ENCODE assay signal across 28 cellular contexts in the genomic region with DNA sequence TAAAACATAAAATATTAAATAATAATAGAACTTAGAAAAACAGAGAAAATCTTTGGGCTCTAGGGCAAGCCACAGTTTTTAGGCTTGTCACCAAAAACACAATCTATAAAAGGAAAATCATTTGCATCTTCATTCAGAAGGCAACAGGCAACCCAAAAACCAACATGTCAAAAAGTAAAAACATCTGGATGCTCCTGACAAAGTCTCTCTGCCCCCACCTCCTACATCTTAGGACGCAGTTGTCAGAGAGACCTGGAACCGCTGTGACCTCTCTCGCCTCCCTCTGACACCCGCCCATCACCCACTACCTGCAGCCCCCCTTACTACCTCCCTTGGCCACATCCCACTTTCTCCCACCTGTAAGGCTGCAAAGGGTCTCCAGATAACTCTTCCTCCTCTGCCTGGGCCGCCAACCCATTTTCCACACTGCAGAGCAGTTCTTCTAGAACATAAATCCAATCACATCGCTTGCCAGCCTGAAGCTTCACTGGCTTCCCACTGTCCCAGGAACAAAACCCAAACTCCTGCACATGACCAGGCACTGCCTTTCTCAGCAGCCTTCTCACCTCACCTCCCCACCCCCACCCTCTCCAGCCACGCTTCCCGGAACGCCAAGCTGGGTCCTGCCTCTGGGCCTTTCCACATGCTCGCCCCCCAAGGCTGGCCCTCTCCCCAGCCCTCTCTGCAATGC. TPM values are rescaled to one million over a fixed set of nuclear protein-coding genes. Genes with fewer than 3 reads are reported as not detected.
DNase-seq lines count a peak whose midpoint lies in the region; ATAC-seq, FAIRE-seq and TF ChIP-seq lines count a peak whose summit lies in the region.
"Had no signal": no experiment of that assay in that cellular context is flagged by ENCODE, and none has a peak within 500 bp of the region (broad histone marks: within the 10 kb centered on the region; RNA-seq: fewer than 3 reads in every experiment).

No MANE protein-coding gene starts in this region.

- CTCF ChIA-PET in activated naive CD4-positive, alpha-beta T cell treated with anti-CD3 and anti-CD28 coated beads for 36 hours (lab: Charles Lee): interaction anchor here (0.6 kb wide), 1 partner anchor 27 kb away, joined by 3 read pairs; no protein-coding TSS in a partner anchor

- H3K4me2 ChIP-seq in SU-DHL-6 (ENCODE audit: low read depth, low read length, poor library complexity, severe bottlenecking): peak overlapping the region; percentile 95

- DNase-seq in activated naive CD4-positive, alpha-beta T cell treated with anti-CD3 and anti-CD28 coated beads for 36 hours: no peak
- no peak for DNase-seq in activated naive CD4-positive, alpha-beta T cell treated with anti-CD3 and anti-CD28 coated beads, Interleukin-2, amount 50 U/mL, for 72 hours (ENCODE audit: low spot score in 2 of 2)
- DNase-seq in GM19239 (ENCODE audit: insufficient read length, low spot score): no peak
- peak; percentile 64 for DNase-seq in spleen
- no peak for DNase-seq in cortex of kidney (lab: John Stamatoyannopoulos, UW)
- DNase-seq in OCI-M2 (lab: John Stamatoyannopoulos, UW; ENCODE audit: unreplicated experiment): no peak
- DNase-seq: activated CD8-positive, alpha-beta memory T cell treated with anti-CD3 and anti-CD28 coated beads, Interleukin-2, amount 50 U/mL, for 4 hours; adrenal gland; COR-L47; DND-41; lower lobe of right lung; NCI-H1105; NCI-H2029; NCI-H345; NCI-H82; nucleus accumbens; retina; stimulated activated CD4-positive, alpha-beta T cell treated with anti-CD3 and anti-CD28 coated beads, Interleukin-4, amount 100 ng/mL, for 24 hours; WERI-Rb-1 had no signal

- peak; percentile 42 for FAIRE-seq in GM19239 (lab: Jason Lieb, UNC)
- FAIRE-seq: endometrium had no signal

- peaks cover 87% of the 10 kb centered on the region for H3F3A ChIP-seq in SU-DHL-6 (ENCODE audit: insufficient read depth)

- H3K9me3 Mint-ChIP-seq in activated naive CD4-positive, alpha-beta T cell treated with anti-CD3 and anti-CD28 coated beads for 36 hours: no peaks in the 10 kb centered on the region
- no peaks in the 10 kb centered on the region for H3K9me3 Mint-ChIP-seq in activated naive CD4-positive, alpha-beta T cell treated with anti-CD3 and anti-CD28 coated beads, Interleukin-2, amount 50 U/mL, for 72 hours
- H3K9me3 Mint-ChIP-seq: activated T-helper 2 cell treated with anti-CD3 and anti-CD28 coated beads, Interferon-gamma antibody, Interleukin-2, Interleukin-4, amounts not matched to agents 10 μg/mL and 5 μg/mL and 100 μg/mL, durations not matched to agents 14 hours and 24 hours and 36 hours had no signal

- TF ChIP-seq CTCF in SU-DHL-6 (IDR thresholded peaks at IDR 0.05; ENCODE audit: insufficient read depth, low read length, poor library complexity, severe bottlenecking) (no peak), spleen (IDR thresholded peaks at IDR 0.05 in 8 of 11, conservative IDR thresholded peaks at IDR 0.05 in 3 of 11) (no peak)

- no peaks in the 10 kb centered on the region for H4K20me1 ChIP-seq in SU-DHL-6 (ENCODE audit: low read depth, low read length)

- no peak overlapping the region for H3K4me3 Mint-ChIP-seq in activated naive CD4-positive, alpha-beta T cell treated with anti-CD3 and anti-CD28 coated beads for 36 hours

- peaks cover 49% of the 10 kb centered on the region for H3K79me2 ChIP-seq in SU-DHL-6 (ENCODE audit: insufficient read depth, low read length)

- H3K9ac ChIP-seq in SU-DHL-6 (ENCODE audit: low read length): peak overlapping the region; percentile 82

- H3K9me2 ChIP-seq in SU-DHL-6 (replicated peaks; ENCODE audit: insufficient read depth, low read length): no peaks in the 10 kb centered on the region

- H3K36me3 ChIP-seq in SU-DHL-6 (ENCODE audit: low read length) (no peaks in the 10 kb centered on the region), spleen (peaks cover 0 to 10% (median 3%) of the 10 kb centered on the region in 6 donors)
- H3K36me3 ChIP-seq: breast epithelium, transverse colon had no signal

- WGBS in spleen, 5 donors: 80 to 95% (median 82%) methylated on average over 10 of the region's 10 CpGs

- H3K27me3 Mint-ChIP-seq in activated naive CD4-positive, alpha-beta T cell treated with anti-CD3 and anti-CD28 coated beads for 36 hours (ENCODE audit: low read depth): no peaks in the 10 kb centered on the region

- no peak for TF ChIP-seq POLR2A in spleen (IDR thresholded peaks at IDR 0.05)

- peaks cover 0 to 53% (median 10%) of the 10 kb centered on the region in 6 donors for H3K4me1 ChIP-seq in spleen
- H3K4me1 ChIP-seq: adrenal gland, breast epithelium, lower lobe of right lung, SJSA1 had no signal

- peaks cover 25% of the 10 kb centered on the region for H3K4me1 Mint-ChIP-seq in activated naive CD4-positive, alpha-beta T cell treated with anti-CD3 and anti-CD28 coated beads for 36 hours (ENCODE audit: low read depth)

- H3K27ac ChIP-seq in SU-DHL-6 (ENCODE audit: low read depth, low read length) (peak overlapping the region; percentile 97), spleen (peak overlapping the region in 2 of 8 donors; percentile 29 to 43)
- H3K27ac ChIP-seq: adrenal gland, breast epithelium, coronary artery, lower lobe of right lung, SJSA1, WERI-Rb-1 had no signal

- H3K36me3 Mint-ChIP-seq in activated naive CD4-positive, alpha-beta T cell treated with anti-CD3 and anti-CD28 coated beads for 36 hours (ENCODE audit: low read depth): no peaks in the 10 kb centered on the region
- H3K36me3 Mint-ChIP-seq in activated naive CD4-positive, alpha-beta T cell treated with anti-CD3 and anti-CD28 coated beads, Interleukin-2, amount 50 U/mL, for 72 hours: no peaks in the 10 kb centered on the region

- peak overlapping the region; percentile 38 for H3K4me3 ChIP-seq in SU-DHL-6 (ENCODE audit: insufficient read depth, low read length, poor library complexity, severe bottlenecking)
- no peak overlapping the region for H3K4me3 ChIP-seq in spleen
- H3K4me3 ChIP-seq: adrenal gland, breast epithelium, coronary artery, lower lobe of right lung, SJSA1, transverse colon had no signal

- H3K27ac Mint-ChIP-seq in activated naive CD4-positive, alpha-beta T cell treated with anti-CD3 and anti-CD28 coated beads for 36 hours: peak overlapping the region; percentile 21
- peak overlapping the region in 1 of 2 donors; percentile 62 for H3K27ac Mint-ChIP-seq in activated naive CD4-positive, alpha-beta T cell treated with anti-CD3 and anti-CD28 coated beads, Interleukin-2, amount 50 U/mL, for 72 hours
- H3K27ac Mint-ChIP-seq: activated T-helper 2 cell treated with anti-CD3 and anti-CD28 coated beads, Interferon-gamma antibody, Interleukin-2, Interleukin-4, amounts not matched to agents 10 μg/mL and 5 μg/mL and 100 μg/mL, durations not matched to agents 14 hours and 24 hours and 36 hours had no signal

- intact Hi-C loops in activated naive CD4-positive, alpha-beta T cell treated with anti-CD3 and anti-CD28 coated beads for 36 hours (cut with micrococcal nuclease): no loop called here
- intact Hi-C loops in spleen (cut with DNase I; ENCODE audit: low total_unique reads): no loop called here

- no peak overlapping the region for H2AFZ ChIP-seq in SU-DHL-6 (ENCODE audit: low read depth, low read length, severe bottlenecking)

- H3K9me3 ChIP-seq in SU-DHL-6 (ENCODE audit: insufficient read depth, low read length): no peaks in the 10 kb centered on the region
- H3K9me3 ChIP-seq in spleen: no peaks in the 10 kb centered on the region
- H3K9me3 ChIP-seq: adrenal gland, breast epithelium, lower lobe of right lung, SJSA1, transverse colon had no signal

- no peak for ATAC-seq in activated naive CD4-positive, alpha-beta T cell treated with anti-CD3 and anti-CD28 coated beads, Interleukin-2, amount 50 U/mL, for 72 hours
- ATAC-seq in HG02938 (IDR thresholded peaks at IDR 0.05; ENCODE audit: unreplicated experiment): no peak
- ATAC-seq: Panc1 had no signal

- H3K27me3 ChIP-seq in SU-DHL-6 (ENCODE audit: low read length) (no peaks in the 10 kb centered on the region), spleen (replicated peaks in 1 of 7) (no peaks in the 10 kb centered on the region)
- H3K27me3 ChIP-seq: adrenal gland, breast epithelium, SJSA1, transverse colon had no signal

RNA-seq across cellular contexts. Expression of gene PRDM15, which starts 14.7 kb away (rescaled TPM):
- total RNA-seq in activated naive CD4-positive, alpha-beta T cell treated with anti-CD3 and anti-CD28 coated beads for 36 hours: 1 to 10 TPM; 9.6 to 9.8 TPM
- total RNA-seq in activated naive CD4-positive, alpha-beta T cell treated with anti-CD3 and anti-CD28 coated beads, Interleukin-2, amount 50 U/mL, for 72 hours: 10 to 100 TPM; 13.1 to 23.0 TPM
- total RNA-seq in spleen: 10 to 100 TPM in 6 of 7 donors, 1 to 10 TPM in 1; 8.4 to 18.0 (median 12.2) TPM
- 1 to 10 TPM; 4.4 to 6.5 (median 6.0) TPM for polyA plus RNA-seq in spleen
